20 cellular contexts compared by ENCODE assay signal in the genomic region with DNA sequence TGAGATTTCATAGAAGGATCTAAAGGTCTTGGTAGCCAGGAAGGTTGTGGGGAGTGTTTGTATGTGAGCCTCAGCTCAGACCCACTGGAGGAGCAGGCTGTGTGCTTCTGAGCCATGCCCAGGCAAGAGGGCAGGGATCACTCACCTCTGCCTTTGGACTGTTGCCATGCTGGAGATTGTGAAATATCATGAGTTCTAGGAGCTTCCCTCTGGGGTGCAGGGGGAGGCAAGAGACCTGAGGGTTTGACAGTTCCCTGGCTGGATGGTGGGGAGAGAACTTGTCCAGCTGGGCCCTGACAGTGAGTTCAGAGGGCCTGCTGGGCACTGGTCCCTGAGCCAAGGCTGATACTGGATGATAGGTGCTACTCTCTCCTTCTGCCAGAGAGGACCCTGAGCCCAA. TPM values are rescaled to one million over a fixed set of nuclear protein-coding genes. Genes with fewer than 3 reads are reported as not detected.
DNase-seq lines count a peak whose midpoint lies in the region; ATAC-seq, FAIRE-seq and TF ChIP-seq lines count a peak whose summit lies in the region.
"Had no signal": no experiment of that assay in that cellular context is flagged by ENCODE, and none has a peak within 500 bp of the region (broad histone marks: within the 10 kb centered on the region; RNA-seq: fewer than 3 reads in every experiment).

No MANE protein-coding gene starts in this region.

- TF ChIP-seq CTCF in right lobe of liver (IDR thresholded peaks at IDR 0.05) (no peak), progenitor cell of endocrine pancreas (IDR thresholded peaks at IDR 0.05; ENCODE audit: unreplicated experiment) (no peak)

- intact Hi-C loops in right lobe of liver (cut with DNase I), result no loop called here

- H3K36me3 ChIP-seq in right lobe of liver (no peaks in the 10 kb centered on the region), small intestine (ENCODE audit: control insufficient read depth in 2 of 2, insufficient read depth in 2 of 2, low read length in 2 of 2) (no peaks in the 10 kb centered on the region)
- H3K36me3 ChIP-seq: HAP-1, SJCRH30 had no signal

- TF ChIP-seq POLR2A in right lobe of liver (IDR thresholded peaks at IDR 0.05), result no peak

- ATAC-seq in right lobe of liver (peak; percentile 68 to 82 (median 71)), GM21515 (IDR thresholded peaks at IDR 0.05; ENCODE audit: unreplicated experiment) (no peak)

- no peaks in the 10 kb centered on the region for H3K27me3 ChIP-seq in right lobe of liver
- peaks cover 0 to 20% of the 10 kb centered on the region in 2 donors for H3K27me3 ChIP-seq in small intestine (ENCODE audit: control insufficient read depth in 2 of 2, insufficient read depth in 2 of 2, low read length in 2 of 2)
- H3K27me3 ChIP-seq: SJCRH30 had no signal

- no peak overlapping the region for H3K27ac Mint-ChIP-seq in progenitor cell of endocrine pancreas
- H3K27ac Mint-ChIP-seq: CD4-positive, alpha-beta memory T cell had no signal

- no peaks in the 10 kb centered on the region for H3K9me3 Mint-ChIP-seq in progenitor cell of endocrine pancreas (ENCODE audit: low read depth)

- peaks cover 0 to 94% (median 45%) of the 10 kb centered on the region in 4 donors for H3K4me1 ChIP-seq in right lobe of liver
- no peaks in the 10 kb centered on the region for H3K4me1 ChIP-seq in small intestine (ENCODE audit: control insufficient read depth in 2 of 2, insufficient read depth in 1 of 2, low read depth in 1 of 2, low read length in 1 of 2)
- H3K4me1 ChIP-seq: HAP-1, SJCRH30 had no signal

- no peak overlapping the region for H3K4me3 Mint-ChIP-seq in progenitor cell of endocrine pancreas (ENCODE audit: low read depth)
- H3K4me3 Mint-ChIP-seq: CD4-positive, alpha-beta memory T cell had no signal

- H3K9me3 ChIP-seq in right lobe of liver (no peaks in the 10 kb centered on the region), small intestine (ENCODE audit: control insufficient read depth, low read depth) (no peaks in the 10 kb centered on the region)
- H3K9me3 ChIP-seq: HAP-1, SJCRH30 had no signal

- H3K27ac ChIP-seq in angular gyrus (ENCODE audit: low read depth, low read length), result peak overlapping the region; percentile 72
- H3K27ac ChIP-seq in cingulate gyrus (ENCODE audit: low read depth, low read length), result peak overlapping the region; percentile 86
- peak overlapping the region; percentile 84 to 89 (median 84) for H3K27ac ChIP-seq in right lobe of liver
- no peak overlapping the region for H3K27ac ChIP-seq in small intestine (ENCODE audit: low read depth in 1 of 2, low read length in 1 of 2)
- H3K27ac ChIP-seq: SJCRH30 had no signal

- DNase-seq in right lobe of liver (peak; percentile 60 to 93 (median 85)), small intestine (peak; percentile 14), progenitor cell of endocrine pancreas (ENCODE audit: low spot score, unreplicated experiment) (no peak), NCI-H510A (lab: John Stamatoyannopoulos, UW) (no peak)
- DNase-seq: Calu3; CD4-positive, alpha-beta memory T cell; DMS79; NCI-H1436; NCI-H2029 treated with DMSO at 0.1 percent for 48 hours; NCI-H2171 treated with DMSO at 0.1 percent for 48 hours; NCI-H774; RPMI8226; SJCRH30 had no signal

- H3K4me3 ChIP-seq in right lobe of liver (no peak overlapping the region), small intestine (ENCODE audit: low read depth in 1 of 2, low read length in 2 of 2) (no peak overlapping the region)
- H3K4me3 ChIP-seq: HAP-1, SJCRH30 had no signal

- H3K27me3 Mint-ChIP-seq in progenitor cell of endocrine pancreas, result peaks cover 71% of the 10 kb centered on the region

- H3K36me3 Mint-ChIP-seq in progenitor cell of endocrine pancreas (ENCODE audit: insufficient read depth), result no peaks in the 10 kb centered on the region
- H3K36me3 Mint-ChIP-seq: CD4-positive, alpha-beta memory T cell had no signal

- FAIRE-seq in small intestine (lab: Jason Lieb, UNC), result no peak

- H3K4me1 Mint-ChIP-seq in progenitor cell of endocrine pancreas (ENCODE audit: low read depth), result peaks cover 7% of the 10 kb centered on the region

RNA-seq across cellular contexts. Expression of gene SLC6A1, which starts 6.0 kb away (rescaled TPM):
- 10 to 100 TPM; 14.5 to 70.1 (median 37.3) TPM for total RNA-seq in right lobe of liver
- under 1 TPM in 1 of 3 donors, not detected in 2; 0.27 TPM for polyA plus RNA-seq in small intestine
- total RNA-seq in progenitor cell of endocrine pancreas, result not detected in 2 replicates
- total RNA-seq: Calu3; CD4-positive, alpha-beta memory T cell; HT1080; NCI-H460; SJCRH30 had no signal
- polyA plus RNA-seq: BJ; CD4-positive, alpha-beta memory T cell had no signal

Comparison
In these comparisons a context has a peak if more than half of its experiments do, and no peak if none do; other contexts are left out.
1. H3K27ac ChIP-seq: peak in angular gyrus (single experiment), cingulate gyrus (single experiment) and right lobe of liver (3 of 3); none in small intestine (0 of 2).
2. DNase-seq: peak in right lobe of liver (3 of 3) and small intestine (single experiment); none in progenitor cell of endocrine pancreas (single experiment) and NCI-H510A (single experiment).
3. RNA of gene SLC6A1, which starts 6.0 kb away (total RNA-seq): 14.5 to 70.1 TPM in right lobe of liver; not detected in progenitor cell of endocrine pancreas; every median in the first group is over 10 times any median in the second.